In the genomic region with DNA sequence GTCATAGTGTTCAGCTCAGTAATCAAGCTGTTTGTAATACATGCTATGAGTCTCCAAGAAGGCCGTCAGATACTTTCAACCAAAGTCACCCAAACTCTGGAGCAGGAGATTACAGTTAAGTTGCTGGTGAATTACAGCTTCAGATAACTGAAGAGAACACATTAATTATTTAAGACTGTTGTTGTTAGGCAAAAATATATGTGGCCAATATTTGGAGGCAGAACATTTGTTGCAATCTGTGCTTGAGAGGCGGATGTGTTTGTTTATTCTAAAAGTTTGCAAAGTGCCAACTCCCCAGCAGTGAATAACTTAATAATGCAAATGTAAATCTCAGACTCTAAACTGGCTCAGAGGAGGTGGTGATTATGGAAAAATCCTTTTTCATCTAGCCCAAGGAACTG, we compare ENCODE assay signal across 19 cellular contexts.
"Had no signal": no experiment of that assay in that cellular context is flagged by ENCODE, and none has a peak within 500 bp of the region (broad histone marks: within the 10 kb centered on the region; RNA-seq: fewer than 3 reads in every experiment).

No MANE protein-coding gene starts in this region.

- H3K27ac Mint-ChIP-seq: immature natural killer cell, natural killer cell, neural progenitor cell had no signal

- DNase-seq: effector CD4-positive, alpha-beta T cell; glutamatergic neuron; immature natural killer cell; kidney; left cardiac atrium; mucosa of descending colon; natural killer cell; nucleus accumbens; ovary; sigmoid colon; stimulated activated CD4-positive, alpha-beta T cell treated with anti-CD3 and anti-CD28 coated beads, Interleukin-12 subunit alpha, Interleukin-12 subunit beta, amount 100 ng/mL, for 4 hours; stimulated activated CD4-positive, alpha-beta T cell treated with anti-CD3 and anti-CD28 coated beads, Interleukin-2, amount 100 ng/mL, for 48 hours; stimulated activated naive CD4-positive, alpha-beta T cell treated with Interleukin-2 at 50 U/mL for 16 hours; trophoblast cell had no signal

- H3K4me1 Mint-ChIP-seq: immature natural killer cell, natural killer cell, neural progenitor cell had no signal

- H3K4me3 ChIP-seq: coronary artery, gastroesophageal sphincter, mucosa of descending colon, neural progenitor cell, ovary, right atrium auricular region, sigmoid colon, skin epidermis had no signal

- FAIRE-seq: kidney had no signal

- H3K4me3 Mint-ChIP-seq: immature natural killer cell, natural killer cell, neural progenitor cell had no signal

- H3K9me3 Mint-ChIP-seq: neural progenitor cell had no signal

- H3K36me3 Mint-ChIP-seq: immature natural killer cell, natural killer cell, neural progenitor cell had no signal
